Comparison of ENCODE assay signal across 8 cellular contexts in genomic region chr12:104137175-104137901, GRCh38. TPM values are rescaled to one million over a fixed set of nuclear protein-coding genes. Genes with fewer than 3 reads are reported as not detected.
DNase-seq lines count a peak whose midpoint lies in the region; ATAC-seq, FAIRE-seq and TF ChIP-seq lines count a peak whose summit lies in the region.

No MANE protein-coding gene starts in this region.

- H3K9me3 ChIP-seq in HCT116 (ENCODE audit: control insufficient read depth in 1 of 2, insufficient read depth in 1 of 2, low read depth in 1 of 2, low read length in 2 of 2): no peaks in the 10 kb centered on the region

- peak; percentile 23 for ATAC-seq in HCT116

- H2AFZ ChIP-seq in HCT116 (ENCODE audit: low read depth, low read length, poor library complexity, severe bottlenecking): no peak overlapping the region

- H3K4me1 ChIP-seq in HCT116 (ENCODE audit: control insufficient read depth in 1 of 2, insufficient read depth in 2 of 2, low read length in 2 of 2): peaks cover 12 to 21% of the 10 kb centered on the region in 2 experiments

- no peak for TF ChIP-seq CTCF in GM12864 (IDR thresholded peaks at IDR 0.05; ENCODE audit: low read depth, low read length, missing control alignments)
- TF ChIP-seq CTCF in HCT116 (IDR thresholded peaks at IDR 0.05 in 2 of 3, conservative IDR thresholded peaks at IDR 0.05 in 1 of 3; ENCODE audit: borderline replicate concordance in 1 of 3, insufficient read depth in 1 of 3, low read depth in 2 of 3, low read length in 2 of 3): no peak
- TF ChIP-seq CTCF in NB4 (IDR thresholded peaks at IDR 0.05; ENCODE audit: low read depth, low read length): no peak
- TF ChIP-seq CTCF in D721Med (IDR thresholded peaks at IDR 0.05; ENCODE audit: insufficient read depth, missing control alignments): no peak

- H3K9me2 ChIP-seq in HCT116 (ENCODE audit: insufficient read depth): no peaks in the 10 kb centered on the region

- peak overlapping the region; percentile 79 for H3K9ac ChIP-seq in HCT116 (ENCODE audit: low read length)

- TF ChIP-seq POLR2A in HCT116 (IDR thresholded peaks at IDR 0.05; ENCODE audit: borderline replicate concordance, extremely low read depth, insufficient read depth, insufficient read length) (no peak), NB4 (IDR thresholded peaks at IDR 0.05; ENCODE audit: extremely low read depth, insufficient read length) (peak; percentile 5)

- CTCF ChIA-PET in HCT116 (lab: Charles Lee): interaction anchor here (1.7 kb wide), 1 partner anchor 28 kb away, joined by 4 read pairs; no protein-coding TSS in a partner anchor

- RAD21 ChIA-PET in HCT116 (lab: Charles Lee; ENCODE audit: low non-redundant PET in 1 of 2, low total read pairs in 2 of 2, uncharacterized antibody in 2 of 2, unreplicated experiment in 2 of 2): no interaction called here

- H3K27ac ChIP-seq in HCT116 (ENCODE audit: low read depth, low read length) (peak overlapping the region; percentile 94), cingulate gyrus (ENCODE audit: low read depth, low read length) (peak overlapping the region; percentile 66)

- peaks cover 30% of the 10 kb centered on the region for H3K79me2 ChIP-seq in HCT116 (ENCODE audit: insufficient read depth, low read length)

- BruUV-seq in HCT116 (replicated peaks; lab: Mats Ljungman, UMichigan): no TSS peak

- H3K27me3 ChIP-seq in HCT116 (ENCODE audit: insufficient read depth, low read length): no peaks in the 10 kb centered on the region

- intact Hi-C loops in HCT116 (cut with micrococcal nuclease): no loop called here

- peaks cover 1 to 9% of the 10 kb centered on the region in 2 experiments; a peak in 3 of 4 replicates for H3K36me3 ChIP-seq in HCT116 (ENCODE audit: control insufficient read depth in 1 of 2, insufficient read depth in 2 of 2, low read length in 2 of 2)

- no peak for TF ChIP-seq RAD21 in HCT116 (IDR thresholded peaks at IDR 0.05; ENCODE audit: low read depth)

- H3K4me3 ChIP-seq in GM12864 (ENCODE audit: low read depth, low read length): peak overlapping the region; percentile 68
- peak overlapping the region; percentile 77 to 89 for H3K4me3 ChIP-seq in HCT116 (replicated peaks in 1 of 2; ENCODE audit: low read depth in 1 of 2, low read length in 2 of 2)
- peak overlapping the region; percentile 84 for H3K4me3 ChIP-seq in NB4 (ENCODE audit: low read depth, low read length)

- FAIRE-seq in D721Med (lab: Jason Lieb, UNC): no peak

- H4K20me1 ChIP-seq in HCT116 (ENCODE audit: insufficient read depth): no peaks in the 10 kb centered on the region

- DNase-seq in GM12864 (ENCODE audit: low read depth) (peak; percentile 26), HCT116 (ENCODE audit: low read depth, low spot score) (no peak), NB4 (ENCODE audit: low read depth) (peak; percentile 84), left kidney (ENCODE audit: low read depth, low spot score) (peak; percentile 81), D721Med (ENCODE audit: insufficient read length, low spot score) (no peak)
- peak; percentile 26 to 50 for DNase-seq in activated CD4-positive, alpha-beta T cell treated with anti-CD3 and anti-CD28 coated beads for 4 hours
- peak; percentile 37 for DNase-seq in stimulated activated CD4-positive, alpha-beta T cell treated with anti-CD3 and anti-CD28 coated beads, Interleukin-1b, Interleukin-23, amount 100 ng/mL, for 48 hours

- POLR2A ChIA-PET in HCT116 (lab: Charles Lee): interaction anchor here (0.7 to 1.4 kb wide), 2 partner anchors 9 to 151 kb away, joined by 3 to 4 read pairs; no protein-coding TSS in a partner anchor

- peak overlapping the region; percentile 86 for H3K4me2 ChIP-seq in HCT116 (ENCODE audit: low read length)

TF ChIP-seq in HCT116, 20 proteins besides CTCF, POLR2A, EP300 and RAD21:
- no peak for TF ChIP-seq CBX3 (IDR thresholded peaks at IDR 0.05; ENCODE audit: low read depth)
- TF ChIP-seq ZFX (IDR thresholded peaks at IDR 0.05): peak; percentile 92; the same call in 1 of the 2 replicates
- peak; percentile 20; the same call in 1 of the 2 replicates for TF ChIP-seq POLR2AphosphoS5 (IDR thresholded peaks at IDR 0.05; ENCODE audit: low read depth, low read length)

RNA-seq across cellular contexts. Expression of gene NFYB, which starts 0.7 kb away (rescaled TPM):
- 22.4 TPM for total RNA-seq in HCT116 (2021; ENCODE audit: unreplicated experiment)
- 12.5 and 17.8 TPM in 2 replicates for polyA plus RNA-seq in HCT116 (2012)

Comparison
In these comparisons a context has a peak if more than half of its experiments do, and no peak if none do; other contexts are left out.
1. DNase-seq: peak in GM12864 (single experiment), NB4 (single experiment), activated CD4-positive, alpha-beta T cell treated with anti-CD3 and anti-CD28 coated beads for 4 hours (2 of 2), left kidney (single experiment) and stimulated activated CD4-positive, alpha-beta T cell treated with anti-CD3 and anti-CD28 coated beads, Interleukin-1b, Interleukin-23, amount 100 ng/mL, for 48 hours (single experiment); none in HCT116 (single experiment) and D721Med (single experiment).
2. Peak in every context shown above with its lines, with median percentiles within 50 percentile points of each other: H3K4me3 ChIP-seq.